8 cellular contexts compared by ENCODE assay signal in genomic region chr7:116210345-116211005, GRCh38. TPM values are rescaled to one million over a fixed set of nuclear protein-coding genes. Genes with fewer than 3 reads are reported as not detected.
DNase-seq lines count a peak whose midpoint lies in the region; ATAC-seq and TF ChIP-seq lines count a peak whose summit lies in the region.

TSS of gene TES (plus strand) at chr7:116210539. CDS start at chr7:116210708, 169 bp downstream.

- H2AFZ ChIP-seq in PC-9, result peak within 1 kb of the TSS; percentile 59

- intact Hi-C loops in PC-9 (cut with micrococcal nuclease; ENCODE audit: unreplicated experiment), result loop anchor here (1.0 to 2.0 kb wide), 6 partner anchors 8 to 922 kb away; partner anchors contain the start of gene MET

- DNase-seq in AML-193 (lab: John Stamatoyannopoulos, UW), result peak; percentile 46 to 54
- DNase-seq in PC-9, result peak; percentile 69 to 94
- peak; percentile 78 to 85 for DNase-seq in activated T-cell treated with anti-CD3 and anti-CD28 coated beads, Interleukin-2, amount 50 U/mL, for 72 hours
- peak; percentile 35 for DNase-seq in fibroblast of the aortic adventitia (ENCODE audit: low read depth)
- DNase-seq in occipital lobe (lab: John Stamatoyannopoulos, UW), result no peak
- DNase-seq in tibial nerve (ENCODE audit: low spot score in 2 of 2), result no peak

- peaks cover 4 to 6% of the 10 kb centered on the region in 2 donors for H3K36me3 Mint-ChIP-seq in activated T-cell treated with anti-CD3 and anti-CD28 coated beads, Interleukin-2, amount 50 U/mL, for 72 hours (ENCODE audit: insufficient read depth in 2 of 2)

- no peaks in the 10 kb centered on the region for H3K27me3 ChIP-seq in PC-9 (ENCODE audit: insufficient read depth, low read depth)
- H3K27me3 ChIP-seq in tibial nerve, result peaks cover 0 to 44% of the 10 kb centered on the region in 2 donors

- H3K9me2 ChIP-seq in PC-9 (ENCODE audit: insufficient read depth), result no peaks in the 10 kb centered on the region

- H4K20me1 ChIP-seq in PC-9 (ENCODE audit: insufficient read depth), result peaks cover 4% of the 10 kb centered on the region; the same call in 1 of the 2 replicates

- ATAC-seq in GM19043 (IDR thresholded peaks at IDR 0.05; ENCODE audit: low read depth, unreplicated experiment), result peak; percentile 75
- ATAC-seq in HG03342 (IDR thresholded peaks at IDR 0.05; ENCODE audit: unreplicated experiment), result peak; percentile 74
- ATAC-seq in activated T-cell treated with anti-CD3 and anti-CD28 coated beads, Interleukin-2, amount 50 U/mL, for 72 hours (replicated peaks in 1 of 2), result peak; percentile 82

- POLR2A ChIA-PET in PC-9 (lab: Charles Lee; ENCODE audit: unreplicated experiment), result interaction anchor here (0.5 to 1.7 kb wide), 15 partner anchors 15 to 824 kb away, joined by 3 to 20 read pairs (median 4); no protein-coding TSS in a partner anchor

- H3F3A ChIP-seq in PC-9 (ENCODE audit: insufficient read depth, low read depth), result peaks cover 28% of the 10 kb centered on the region

- CTCF ChIA-PET in PC-9 (lab: Charles Lee), result interaction anchor here (0.6 kb wide), 1 partner anchor 26 kb away, joined by 3 read pairs; no protein-coding TSS in a partner anchor

- peak in 1 of 2 donors; percentile 43 for TF ChIP-seq POLR2A in tibial nerve (IDR thresholded peaks at IDR 0.05)

- peak within 1 kb of the TSS; percentile 99 for H3K27ac ChIP-seq in PC-9
- peak within 1 kb of the TSS; percentile 57 to 93 (median 86) for H3K27ac ChIP-seq in tibial nerve

- no peaks in the 10 kb centered on the region for H3K27me3 Mint-ChIP-seq in activated T-cell treated with anti-CD3 and anti-CD28 coated beads, Interleukin-2, amount 50 U/mL, for 72 hours (ENCODE audit: low read depth)

- H3K4me1 Mint-ChIP-seq in activated T-cell treated with anti-CD3 and anti-CD28 coated beads, Interleukin-2, amount 50 U/mL, for 72 hours (ENCODE audit: low read depth), result peaks cover 49% of the 10 kb centered on the region

- H3K4me3 ChIP-seq in PC-9, result peak within 1 kb of the TSS; percentile 87
- H3K4me3 ChIP-seq in fibroblast of the aortic adventitia (ENCODE audit: low read depth, low read length), result peak within 1 kb of the TSS; percentile 73
- peak within 1 kb of the TSS; percentile 46 to 79 (median 66) for H3K4me3 ChIP-seq in tibial nerve

- H3K9me3 ChIP-seq in PC-9 (ENCODE audit: insufficient read depth, low read depth), result no peaks in the 10 kb centered on the region; the same call in 1 of the 2 replicates
- H3K9me3 ChIP-seq in tibial nerve, result no peaks in the 10 kb centered on the region

- peaks cover 47% of the 10 kb centered on the region for H3K79me2 ChIP-seq in PC-9 (ENCODE audit: low read depth)

- peak within 1 kb of the TSS; percentile 92 to 97 for H3K4me3 Mint-ChIP-seq in activated T-cell treated with anti-CD3 and anti-CD28 coated beads, Interleukin-2, amount 50 U/mL, for 72 hours

- peaks cover 38% of the 10 kb centered on the region for H3K4me1 ChIP-seq in PC-9 (replicated peaks; ENCODE audit: insufficient read depth)
- peaks cover 0 to 38% (median 18%) of the 10 kb centered on the region in 4 donors for H3K4me1 ChIP-seq in tibial nerve

- 4 to 5% methylated on average over 52 to 64 of the region's 83 CpGs for WGBS in tibial nerve, 2 donors

- peaks cover 29% of the 10 kb centered on the region; the same call in 1 of the 2 replicates for H3K36me3 ChIP-seq in PC-9 (ENCODE audit: low read depth)
- no peaks in the 10 kb centered on the region for H3K36me3 ChIP-seq in tibial nerve

- peak in 1 of 2 donors; percentile 28 for TF ChIP-seq EP300 in tibial nerve (IDR thresholded peaks at IDR 0.05)

- H3K4me2 ChIP-seq in PC-9, result peak within 1 kb of the TSS; percentile 79

- TF ChIP-seq CTCF in PC-9 (conservative IDR thresholded peaks at IDR 0.05), result no peak
- no peak for TF ChIP-seq CTCF in fibroblast of the aortic adventitia (IDR thresholded peaks at IDR 0.05; ENCODE audit: insufficient read depth, low read length)
- TF ChIP-seq CTCF in tibial nerve (IDR thresholded peaks at IDR 0.05), result no peak

- BruUV-seq in PC-9 (replicated peaks; lab: Mats Ljungman, UMichigan), result no TSS peak

- H3K27ac Mint-ChIP-seq in activated T-cell treated with anti-CD3 and anti-CD28 coated beads, Interleukin-2, amount 50 U/mL, for 72 hours, result peak within 1 kb of the TSS; percentile 100

- H3K9me3 Mint-ChIP-seq in activated T-cell treated with anti-CD3 and anti-CD28 coated beads, Interleukin-2, amount 50 U/mL, for 72 hours, result peaks cover 0 to 4% of the 10 kb centered on the region in 2 donors

RNA-seq across cellular contexts. Expression of gene TES, which starts in this region (rescaled TPM):
- 210 and 306 TPM in 2 replicates for total RNA-seq in PC-9 (2021)
- 100 to 1,000 TPM; 121 to 125 TPM for total RNA-seq in activated T-cell treated with anti-CD3 and anti-CD28 coated beads, Interleukin-2, amount 50 U/mL, for 72 hours
- total RNA-seq in fibroblast of the aortic adventitia (ENCODE audit: low replicate concordance), result 39.2 and 61.3 TPM in 2 replicates
- 13.4 TPM for total RNA-seq in occipital lobe
- 10 to 100 TPM; 18.6 to 28.3 (median 24.2) TPM for total RNA-seq in tibial nerve

Comparison
In these comparisons a context has a peak if more than half of its experiments do, and no peak if none do; other contexts are left out.
1. DNase-seq: peak in AML-193 (2 of 2), PC-9 (2 of 2), activated T-cell treated with anti-CD3 and anti-CD28 coated beads, Interleukin-2, amount 50 U/mL, for 72 hours (2 of 2) and fibroblast of the aortic adventitia (single experiment); none in occipital lobe (single experiment) and tibial nerve (0 of 2).
2. Peak in every context shown above with its lines, with median percentiles within 50 percentile points of each other: ATAC-seq and H3K4me3 ChIP-seq.